16 cellular contexts compared by ENCODE assay signal in the genomic region with DNA sequence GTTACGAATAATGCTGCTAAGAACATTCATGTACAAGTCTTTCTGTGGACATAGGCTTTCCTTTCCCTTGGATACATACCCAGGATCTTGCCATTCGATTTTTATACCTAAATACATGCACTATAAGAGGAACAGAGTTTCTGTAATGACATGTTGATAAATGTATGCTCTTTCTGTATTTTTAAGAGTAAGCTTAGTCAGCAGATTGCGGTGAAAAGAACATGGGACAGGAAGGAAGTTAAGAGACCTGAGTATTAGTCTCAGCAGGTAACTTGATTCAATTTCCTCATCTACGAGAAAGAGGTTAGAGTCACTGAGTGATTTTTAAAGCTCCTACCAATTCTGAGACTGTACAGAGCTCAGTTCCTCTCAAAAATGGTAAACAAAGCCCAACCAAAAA. TPM values are rescaled to one million over a fixed set of nuclear protein-coding genes. Genes with fewer than 3 reads are reported as not detected.
DNase-seq lines count a peak whose midpoint lies in the region; ATAC-seq and TF ChIP-seq lines count a peak whose summit lies in the region.
"Had no signal": no experiment of that assay in that cellular context is flagged by ENCODE, and none has a peak within 500 bp of the region (broad histone marks: within the 10 kb centered on the region; RNA-seq: fewer than 3 reads in every experiment).

No MANE protein-coding gene starts in this region.

- no peaks in the 10 kb centered on the region for H3K9me3 Mint-ChIP-seq in T-helper 2 cell treated with Interferon-gamma antibody and Interleukin-4, amounts not matched to agents 5 μg/mL and 100 μg/mL, for 36 hours
- no peaks in the 10 kb centered on the region for H3K9me3 Mint-ChIP-seq in effector memory CD8-positive, alpha-beta T cell
- H3K9me3 Mint-ChIP-seq in HFFc6 = no peaks in the 10 kb centered on the region

- H3K9me2 ChIP-seq in DOHH2 (replicated peaks; ENCODE audit: control insufficient read depth, low read length) = no peaks in the 10 kb centered on the region

- TF ChIP-seq CTCF in A673 (conservative IDR thresholded peaks at IDR 0.05; ENCODE audit: low read depth, low read length) (no peak), DOHH2 (IDR thresholded peaks at IDR 0.05; ENCODE audit: low read depth, low read length, poor library complexity, severe bottlenecking) (no peak), HFFc6 (IDR thresholded peaks at IDR 0.05) (no peak)

- H3K4me1 ChIP-seq in A673 (ENCODE audit: insufficient read depth, low read length, poor library complexity, severe bottlenecking) (peaks cover 29% of the 10 kb centered on the region), DOHH2 (ENCODE audit: control insufficient read depth, low read length) (peaks cover 33% of the 10 kb centered on the region)
- H3K4me1 ChIP-seq: BE2C had no signal

- no peaks in the 10 kb centered on the region for H3K9me3 ChIP-seq in A673 (ENCODE audit: low read depth, low read length, poor library complexity, severe bottlenecking)
- no peaks in the 10 kb centered on the region for H3K9me3 ChIP-seq in DOHH2 (ENCODE audit: control insufficient read depth, insufficient read depth, low read length)
- H3K9me3 ChIP-seq: BE2C, ovary had no signal

- peaks cover 32% of the 10 kb centered on the region for H3K4me1 Mint-ChIP-seq in T-helper 2 cell treated with Interferon-gamma antibody and Interleukin-4, amounts not matched to agents 5 μg/mL and 100 μg/mL, for 36 hours (ENCODE audit: low read depth)
- peaks cover 26% of the 10 kb centered on the region in 2 donors for H3K4me1 Mint-ChIP-seq in effector memory CD8-positive, alpha-beta T cell (ENCODE audit: low read depth in 2 of 2)
- H3K4me1 Mint-ChIP-seq in HFFc6 (ENCODE audit: low read depth) = peaks cover 15% of the 10 kb centered on the region

- H4K20me1 ChIP-seq in DOHH2 (ENCODE audit: control insufficient read depth, insufficient read depth, low read depth, low read length) = peaks cover 11% of the 10 kb centered on the region; the same call in 1 of the 2 replicates

- ATAC-seq in effector memory CD8-positive, alpha-beta T cell (replicated peaks) = no peak
- no peak for ATAC-seq in GM21360 (IDR thresholded peaks at IDR 0.05; ENCODE audit: unreplicated experiment)
- no peak for ATAC-seq in GM18502 (IDR thresholded peaks at IDR 0.05; ENCODE audit: poor library complexity, unreplicated experiment)

- peaks cover 4% of the 10 kb centered on the region for H3K27me3 Mint-ChIP-seq in T-helper 2 cell treated with Interferon-gamma antibody and Interleukin-4, amounts not matched to agents 5 μg/mL and 100 μg/mL, for 36 hours (ENCODE audit: low read depth)
- H3K27me3 Mint-ChIP-seq in effector memory CD8-positive, alpha-beta T cell = peaks cover 6 to 9% of the 10 kb centered on the region in 2 donors
- H3K27me3 Mint-ChIP-seq in HFFc6 (ENCODE audit: insufficient read depth) = peaks cover 3% of the 10 kb centered on the region; the same call in 1 of the 2 replicates

- peaks cover 27% of the 10 kb centered on the region for H3K79me2 ChIP-seq in DOHH2 (ENCODE audit: control insufficient read depth, low read length)

- H3K4me3 ChIP-seq in A673 (ENCODE audit: low read depth, low read length, poor library complexity, severe bottlenecking) (no peak overlapping the region), DOHH2 (ENCODE audit: low read length) (peak overlapping the region; percentile 11; the same call in 1 of the 2 replicates)
- H3K4me3 ChIP-seq: ovary, smooth muscle cell had no signal

- H3K27ac Mint-ChIP-seq in T-helper 2 cell treated with Interferon-gamma antibody and Interleukin-4, amounts not matched to agents 5 μg/mL and 100 μg/mL, for 36 hours = peak overlapping the region; percentile 77
- peak overlapping the region; percentile 79 for H3K27ac Mint-ChIP-seq in effector memory CD8-positive, alpha-beta T cell
- no peak overlapping the region for H3K27ac Mint-ChIP-seq in HFFc6

- CTCF ChIA-PET in A673 (lab: Charles Lee) = interaction anchor here (0.6 kb wide), 1 partner anchor 13 kb away, joined by 3 read pairs; no protein-coding TSS in a partner anchor

- intact Hi-C loops in A673 (cut with micrococcal nuclease; ENCODE audit: unreplicated experiment) (loop anchor here (5.0 kb wide), 1 partner anchor 269 kb away; the partner anchor contains the start of genes DCAF17 and METTL8), posterior vena cava (cut with DNase I) (loop anchor here in 1 of 2 donors (5.0 to 10.0 kb wide), 2 partner anchors 191 to 252 kb away; no protein-coding TSS in a partner anchor)

- H3K27ac ChIP-seq in A673 (ENCODE audit: low read depth, low read length, poor library complexity, severe bottlenecking) (no peak overlapping the region), DOHH2 (ENCODE audit: low read depth, low read length) (no peak overlapping the region)
- H3K27ac ChIP-seq: epithelial cell of prostate, ovary had no signal

- H3F3A ChIP-seq in DOHH2 (ENCODE audit: control insufficient read depth, insufficient read depth) = peaks cover 10% of the 10 kb centered on the region

- H3K4me3 Mint-ChIP-seq in T-helper 2 cell treated with Interferon-gamma antibody and Interleukin-4, amounts not matched to agents 5 μg/mL and 100 μg/mL, for 36 hours = peak overlapping the region; percentile 69
- peak overlapping the region in 1 of 2 donors; percentile 97 for H3K4me3 Mint-ChIP-seq in effector memory CD8-positive, alpha-beta T cell
- no peak overlapping the region for H3K4me3 Mint-ChIP-seq in HFFc6

- BruUV-seq in A673 (replicated peaks; lab: Mats Ljungman, UMichigan) = no TSS peak

- H3K4me2 ChIP-seq in DOHH2 (ENCODE audit: low read length) = peak overlapping the region; percentile 26
- H3K4me2 ChIP-seq: smooth muscle cell had no signal

- H3K36me3 Mint-ChIP-seq in T-helper 2 cell treated with Interferon-gamma antibody and Interleukin-4, amounts not matched to agents 5 μg/mL and 100 μg/mL, for 36 hours (ENCODE audit: low read depth) = no peaks in the 10 kb centered on the region
- peaks cover 12% of the 10 kb centered on the region for H3K36me3 Mint-ChIP-seq in effector memory CD8-positive, alpha-beta T cell (ENCODE audit: insufficient read depth)
- H3K36me3 Mint-ChIP-seq in HFFc6 (ENCODE audit: low read depth) = no peaks in the 10 kb centered on the region

- POLR2A ChIA-PET in A673 (lab: Charles Lee; ENCODE audit: low non-redundant PET) = interaction anchor here (0.7 kb wide), 1 partner anchor 202 kb away, joined by 3 read pairs; no protein-coding TSS in a partner anchor

- H3K36me3 ChIP-seq in A673 (ENCODE audit: insufficient read depth, low read length, poor library complexity, severe bottlenecking) (no peaks in the 10 kb centered on the region), DOHH2 (ENCODE audit: control insufficient read depth, low read length) (peaks cover 9% of the 10 kb centered on the region)
- H3K36me3 ChIP-seq: BE2C, ovary had no signal

- H3K27me3 ChIP-seq in A673 (replicated peaks; ENCODE audit: insufficient read depth, low read depth, low read length, poor library complexity) (no peaks in the 10 kb centered on the region), DOHH2 (ENCODE audit: control insufficient read depth, low read length) (no peaks in the 10 kb centered on the region; the same call in 1 of the 2 replicates)
- H3K27me3 ChIP-seq: BE2C, ovary had no signal

- DNase-seq in A673 (ENCODE audit: low spot score) = peak; percentile 52
- no peak for DNase-seq in T-helper 2 cell treated with Interferon-gamma antibody and Interleukin-4, amounts not matched to agents 5 μg/mL and 100 μg/mL, for 36 hours (ENCODE audit: low spot score)
- DNase-seq in effector memory CD8-positive, alpha-beta T cell = no peak
- no peak for DNase-seq in posterior vena cava (ENCODE audit: low spot score)
- DNase-seq in HFFc6 = no peak
- DNase-seq: BE2C, DND-41, NCI-H2107, NCI-H82, ovary, T-helper 9 cell had no signal

RNA-seq across cellular contexts. Expression of gene TLK1, which starts 2.6 kb away (rescaled TPM):
- total RNA-seq in A673 (2021) (79.1 and 86.8 TPM in 2 replicates), posterior vena cava (10 to 100 TPM; 48.6 to 55.3 TPM)
- total RNA-seq in HFFc6 (2021; fragmentation: NEBNext Ultra II Directional; extraction: Animal tissue kit (Norgen Biotek cat#: 25700)) = 10 to 100 TPM; 46.9 to 61.1 (median 53.1) TPM
